In the genomic region with DNA sequence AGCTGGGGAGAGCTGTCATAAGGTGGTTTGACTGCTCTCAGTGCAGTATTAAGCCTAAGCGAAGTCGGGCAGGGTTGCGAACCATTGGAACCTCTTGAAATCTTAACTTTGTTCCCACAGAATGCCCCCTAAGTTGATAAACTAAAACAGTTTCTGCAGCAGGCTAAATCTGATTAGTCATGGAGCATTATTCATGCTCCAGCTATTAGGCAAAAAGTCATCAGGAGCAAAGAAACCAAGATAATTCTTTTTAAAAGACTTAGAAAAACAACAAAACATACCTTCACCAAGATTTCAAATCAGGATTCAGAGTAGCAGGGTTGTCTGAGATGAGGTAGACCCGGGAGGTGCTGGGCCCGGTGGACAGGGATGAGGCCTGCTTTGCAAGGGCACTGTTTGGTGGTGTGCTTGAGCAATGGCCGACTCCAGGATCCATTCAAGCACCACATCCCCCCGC, we compare ENCODE assay signal across 9 cellular contexts.
DNase-seq lines count a peak whose midpoint lies in the region; ATAC-seq and TF ChIP-seq lines count a peak whose summit lies in the region.
"Had no signal": no experiment of that assay in that cellular context is flagged by ENCODE, and none has a peak within 500 bp of the region (broad histone marks: within the 10 kb centered on the region; RNA-seq: fewer than 3 reads in every experiment).

No MANE protein-coding gene starts in this region.

- no peaks in the 10 kb centered on the region for H3K9me3 ChIP-seq in gastroesophageal sphincter
- H3K9me3 ChIP-seq in smooth muscle cell (replicated peaks; ENCODE audit: low read depth) = no peaks in the 10 kb centered on the region

- H3K4me2 ChIP-seq in GM23338 = no peak overlapping the region
- peak overlapping the region; percentile 58 for H3K4me2 ChIP-seq in smooth muscle cell

- H3K36me3 ChIP-seq in GM23338 (ENCODE audit: insufficient read depth) (no peaks in the 10 kb centered on the region), gastroesophageal sphincter (no peaks in the 10 kb centered on the region), smooth muscle cell (ENCODE audit: low read depth) (no peaks in the 10 kb centered on the region)

- H3K4me1 ChIP-seq in GM23338 (ENCODE audit: insufficient read depth) = peaks cover 27% of the 10 kb centered on the region
- peaks cover 24 to 54% (median 26%) of the 10 kb centered on the region in 3 donors for H3K4me1 ChIP-seq in gastroesophageal sphincter
- peaks cover 39% of the 10 kb centered on the region for H3K4me1 ChIP-seq in smooth muscle cell (ENCODE audit: low read depth)

- 91 to 97% methylated on average over 4 to 6 of the region's 7 CpGs for WGBS in gastroesophageal sphincter (ENCODE audit: low coverage in 1 of 2), 2 donors
- 49% methylated on average over 7 of the region's 7 CpGs for WGBS in smooth muscle cell (ENCODE audit: low lambda C conversion rate)

- H3K4me3 Mint-ChIP-seq in GM23338 = no peak overlapping the region

- no peaks in the 10 kb centered on the region for H3K79me2 ChIP-seq in GM23338 (replicated peaks; ENCODE audit: insufficient read depth)
- H3K79me2 ChIP-seq in smooth muscle cell (ENCODE audit: low read depth) = no peaks in the 10 kb centered on the region
- H3K79me2 ChIP-seq: parathyroid adenoma had no signal

- no peaks in the 10 kb centered on the region for H3K9me2 ChIP-seq in GM23338 (ENCODE audit: insufficient read depth)

- intact Hi-C loops in left colon (cut with DNase I, micrococcal nuclease) = no loop called here

- H3K27ac ChIP-seq in GM23338 (ENCODE audit: low read depth) (no peak overlapping the region), gastroesophageal sphincter (peak overlapping the region in 3 of 4 donors; percentile 50 to 91 (median 88)), smooth muscle cell (ENCODE audit: low read depth) (peak overlapping the region; percentile 92)
- H3K27ac ChIP-seq: parathyroid adenoma had no signal

- H3K27me3 ChIP-seq in GM23338 (ENCODE audit: insufficient read depth) (no peaks in the 10 kb centered on the region), gastroesophageal sphincter (no peaks in the 10 kb centered on the region), smooth muscle cell (ENCODE audit: low read depth) (no peaks in the 10 kb centered on the region)

- TF ChIP-seq EP300 in gastroesophageal sphincter (IDR thresholded peaks at IDR 0.05) = no peak

- peaks cover 5% of the 10 kb centered on the region for H3K27me3 Mint-ChIP-seq in GM23338 (ENCODE audit: insufficient read depth, low read depth, poor library complexity)

- H3K9me3 Mint-ChIP-seq in GM23338 = no peaks in the 10 kb centered on the region

- TF ChIP-seq CTCF in GM23338 (conservative IDR thresholded peaks at IDR 0.05; ENCODE audit: low read depth in 2 of 2) = no peak
- no peak for TF ChIP-seq CTCF in gastroesophageal sphincter (IDR thresholded peaks at IDR 0.05)
- no peak for TF ChIP-seq CTCF in smooth muscle cell (IDR thresholded peaks at IDR 0.05; ENCODE audit: borderline replicate concordance, insufficient read depth, poor library complexity, severe bottlenecking)

- H3K4me1 Mint-ChIP-seq in GM23338 = peaks cover 33% of the 10 kb centered on the region

- H3K4me3 ChIP-seq in GM23338 = no peak overlapping the region
- H3K4me3 ChIP-seq in gastroesophageal sphincter = no peak overlapping the region
- H3K4me3 ChIP-seq in smooth muscle cell = no peak overlapping the region

- H3K9ac ChIP-seq in smooth muscle cell (ENCODE audit: low read depth) = peak overlapping the region; percentile 28
- H3K9ac ChIP-seq: parathyroid adenoma had no signal

- no peak for ATAC-seq in GM23338
- ATAC-seq in gastroesophageal sphincter = no peak
- no peak for ATAC-seq in left colon

- no peaks in the 10 kb centered on the region for H3K36me3 Mint-ChIP-seq in GM23338 (ENCODE audit: low read depth)

- H2AFZ ChIP-seq in GM23338 (0 out of 2 replicates have a peak overlapping the region, but pooled peaks have one; percentile 11), smooth muscle cell (ENCODE audit: low read depth) (no peak overlapping the region)

- no peak for TF ChIP-seq POLR2A in gastroesophageal sphincter (IDR thresholded peaks at IDR 0.05)

- 0 out of 2 replicates have a peak overlapping the region, but pooled peaks have one; percentile 15 for H3K27ac Mint-ChIP-seq in GM23338

- DNase-seq in GM23338 (ENCODE audit: low spot score) = no peak
- peak; percentile 14 for DNase-seq in amniotic stem cell (lab: John Stamatoyannopoulos, UW)
- no peak for DNase-seq in smooth muscle cell (lab: John Stamatoyannopoulos, UW; ENCODE audit: unreplicated experiment)
- no peak for DNase-seq in GM19240 (ENCODE audit: insufficient read length, low spot score)
- DNase-seq in left colon = no peak
- no peak for DNase-seq in DMS 273 treated with DMSO at 0.1 percent for 48 hours (lab: John Stamatoyannopoulos, UW)
- DNase-seq in effector CD4-positive, alpha-beta T cell = no peak

- no peaks in the 10 kb centered on the region for H4K20me1 ChIP-seq in GM23338 (replicated peaks; ENCODE audit: insufficient read depth)
- no peaks in the 10 kb centered on the region for H4K20me1 ChIP-seq in smooth muscle cell (ENCODE audit: low read depth)

- H3F3A ChIP-seq in GM23338 (replicated peaks; ENCODE audit: low read depth) (no peaks in the 10 kb centered on the region), smooth muscle cell (ENCODE audit: low read depth) (peaks cover 39% of the 10 kb centered on the region)

TF ChIP-seq in GM23338, 12 proteins besides CTCF, POLR2A, EP300 and RAD21:
- TF ChIP-seq NANOG (IDR thresholded peaks at IDR 0.05; ENCODE audit: borderline replicate concordance) = no peak
